In the genomic region with DNA sequence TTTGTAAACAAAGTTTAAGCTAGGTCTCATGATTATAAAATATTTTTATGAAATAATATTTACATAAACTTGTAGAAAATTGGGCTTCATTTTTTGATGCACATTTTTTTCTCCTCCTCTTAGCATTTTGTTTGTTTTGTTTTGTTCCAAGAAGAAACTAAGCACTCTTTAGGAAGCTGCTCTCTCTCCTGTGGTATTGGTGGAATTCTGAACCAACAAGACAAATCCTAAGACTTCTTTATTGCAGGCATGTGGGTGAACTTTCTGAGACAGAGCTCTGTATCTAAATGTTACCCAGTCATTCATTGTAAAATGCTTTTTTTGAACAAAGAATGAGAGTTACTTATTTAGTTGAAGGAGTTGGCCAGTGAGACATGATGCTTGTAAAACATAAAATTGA, we compare ENCODE assay signal across 21 cellular contexts. TPM values are rescaled to one million over a fixed set of nuclear protein-coding genes. Genes with fewer than 3 reads are reported as not detected.
DNase-seq lines count a peak whose midpoint lies in the region; ATAC-seq and TF ChIP-seq lines count a peak whose summit lies in the region.
"Had no signal": no experiment of that assay in that cellular context is flagged by ENCODE, and none has a peak within 500 bp of the region (broad histone marks: within the 10 kb centered on the region; RNA-seq: fewer than 3 reads in every experiment).

No MANE protein-coding gene starts in this region.

- intact Hi-C loops in lower lobe of right lung (cut with DNase I): no loop called here

- peaks cover 15% of the 10 kb centered on the region for H3K4me1 ChIP-seq in SJSA1 (replicated peaks)
- no peaks in the 10 kb centered on the region for H3K4me1 ChIP-seq in lower lobe of right lung
- H3K4me1 ChIP-seq: BE2C, right atrium auricular region, transverse colon had no signal

- no peak for TF ChIP-seq CTCF in lower lobe of right lung (IDR thresholded peaks at IDR 0.05)

- DNase-seq in SJSA1 (ENCODE audit: low read depth in 1 of 2, low spot score in 2 of 2) (peak in 1 of 2 experiments; percentile 21), dedifferentiated amniotic fluid mesenchymal stem cell (ENCODE audit: extremely low spot score) (peak; percentile 73), lower lobe of right lung (no peak), NCI-H187 treated with DMSO at 0.1 percent for 48 hours (lab: John Stamatoyannopoulos, UW) (no peak)
- DNase-seq: activated T-cell treated with anti-CD3 and anti-CD28 coated beads, Interleukin-2, amount 50 U/mL, for 72 hours; BE2C; Calu3; dermis blood vessel endothelial cell; NCI-H146; NCI-H2171 treated with DMSO at 0.1 percent for 48 hours; NCI-H748 treated with DMSO at 0.1 percent for 48 hours; occipital lobe; PC-3; stimulated activated naive B cell treated with anti-CD40 and anti-IgM and Interleukin-4, amounts not matched to agents 10 μg/mL and 1 μg/mL and 100 μg/mL, for 72 hours; transverse colon had no signal

- H3K36me3 ChIP-seq in SJSA1 (peaks cover 4% of the 10 kb centered on the region), lower lobe of right lung (no peaks in the 10 kb centered on the region)
- H3K36me3 ChIP-seq: BE2C, HAP-1, right atrium auricular region, transverse colon had no signal

- peak in 1 of 2 donors; percentile 46 for ATAC-seq in lower lobe of right lung
- no peak for ATAC-seq in GM21360 (IDR thresholded peaks at IDR 0.05; ENCODE audit: unreplicated experiment)
- no peak for ATAC-seq in HG03025 (IDR thresholded peaks at IDR 0.05; ENCODE audit: low FRiP score, unreplicated experiment)
- no peak for ATAC-seq in GM21515 (IDR thresholded peaks at IDR 0.05; ENCODE audit: unreplicated experiment)
- ATAC-seq: activated naive CD4-positive, alpha-beta T cell treated with anti-CD3 and anti-CD28 coated beads, Interleukin-2, amount 50 U/mL, for 72 hours; activated T-cell treated with anti-CD3 and anti-CD28 coated beads, Interleukin-2, amount 50 U/mL, for 72 hours; PC-3; stimulated activated naive B cell treated with anti-CD40 and anti-IgM and Interleukin-4, amounts not matched to agents 10 μg/mL and 1 μg/mL and 100 μg/mL, for 72 hours had no signal

- H3K27ac ChIP-seq in SJSA1 (peak overlapping the region; percentile 33), lower lobe of right lung (peak overlapping the region; percentile 22)
- H3K27ac ChIP-seq: right atrium auricular region, transverse colon had no signal

- H3K9me3 ChIP-seq in SJSA1 (replicated peaks): no peaks in the 10 kb centered on the region
- H3K9me3 ChIP-seq in lower lobe of right lung: no peaks in the 10 kb centered on the region
- H3K9me3 ChIP-seq: BE2C, HAP-1, right atrium auricular region, transverse colon had no signal

- H3K27me3 ChIP-seq in SJSA1 (replicated peaks) (no peaks in the 10 kb centered on the region), lower lobe of right lung (ENCODE audit: low read depth) (no peaks in the 10 kb centered on the region)
- H3K27me3 ChIP-seq: BE2C, right atrium auricular region, transverse colon had no signal

- no peak overlapping the region for H3K4me3 ChIP-seq in SJSA1
- H3K4me3 ChIP-seq in lower lobe of right lung: no peak overlapping the region
- H3K4me3 ChIP-seq: HAP-1, right atrium auricular region, transverse colon had no signal

RNA-seq across cellular contexts. Expression of a gene that starts 39.3 kb away (rescaled TPM):
- total RNA-seq in SJSA1 (2014; rRNA removed; shearing (Covaris generic)): 96.3 and 123 TPM in 2 replicates
- 447 TPM for total RNA-seq in lower lobe of right lung
